In the genomic region with DNA sequence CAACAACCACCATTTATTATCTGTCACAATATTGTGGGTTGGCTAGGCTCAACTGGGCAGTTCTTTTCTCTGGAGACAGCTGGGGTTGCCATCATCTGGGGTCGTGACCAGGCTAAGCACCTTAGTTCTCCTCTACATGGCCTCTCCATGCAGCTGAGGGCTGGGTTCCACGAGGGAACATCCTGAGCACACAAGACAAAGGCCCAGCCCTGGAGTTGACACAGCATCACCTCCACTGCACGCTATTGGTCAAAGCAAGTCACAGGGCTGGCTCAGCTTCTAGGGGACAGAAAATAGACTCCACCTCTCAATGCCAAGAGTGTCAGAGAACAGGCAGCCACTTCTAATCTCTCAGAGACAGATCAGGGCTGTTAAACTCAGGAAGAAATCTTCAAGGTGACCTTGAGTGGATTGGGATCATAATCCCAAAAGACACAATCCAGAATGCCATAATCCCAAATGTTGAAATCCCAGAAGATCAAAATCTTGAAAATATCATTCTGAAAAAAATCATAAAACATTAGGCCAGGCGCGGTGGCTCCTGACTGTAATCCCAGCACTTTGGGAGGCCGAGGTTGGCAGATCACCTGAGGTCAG, we compare ENCODE assay signal across 1 cellular context.
TF ChIP-seq lines count a peak whose summit lies in the region.

No MANE protein-coding gene starts in this region.

TF ChIP-seq in HCT116, 20 proteins besides CTCF, POLR2A, EP300 and RAD21 (continued from another document):
- TF ChIP-seq EZH2 (IDR thresholded peaks at IDR 0.05) (no peak), EGR1 (IDR thresholded peaks at IDR 0.05; ENCODE audit: low read depth) (no peak), FOSL1 (IDR thresholded peaks at IDR 0.05; ENCODE audit: low read depth) (no peak), TCF7L2 (IDR thresholded peaks at IDR 0.05; ENCODE audit: borderline replicate concordance, extremely low read depth, insufficient read depth, insufficient read length) (no peak), ELF1 (IDR thresholded peaks at IDR 0.05; ENCODE audit: borderline replicate concordance, low read depth) (no peak), MAX (IDR thresholded peaks at IDR 0.05) (no peak), JUND (IDR thresholded peaks at IDR 0.05) (no peak), ZFX (IDR thresholded peaks at IDR 0.05) (no peak), SIN3A (IDR thresholded peaks at IDR 0.05; ENCODE audit: low read depth) (no peak), SRF (IDR thresholded peaks at IDR 0.05; ENCODE audit: low read depth) (no peak), POLR2AphosphoS5 (IDR thresholded peaks at IDR 0.05; ENCODE audit: low read depth, low read length) (no peak)
- TF ChIP-seq, protein P1, sequence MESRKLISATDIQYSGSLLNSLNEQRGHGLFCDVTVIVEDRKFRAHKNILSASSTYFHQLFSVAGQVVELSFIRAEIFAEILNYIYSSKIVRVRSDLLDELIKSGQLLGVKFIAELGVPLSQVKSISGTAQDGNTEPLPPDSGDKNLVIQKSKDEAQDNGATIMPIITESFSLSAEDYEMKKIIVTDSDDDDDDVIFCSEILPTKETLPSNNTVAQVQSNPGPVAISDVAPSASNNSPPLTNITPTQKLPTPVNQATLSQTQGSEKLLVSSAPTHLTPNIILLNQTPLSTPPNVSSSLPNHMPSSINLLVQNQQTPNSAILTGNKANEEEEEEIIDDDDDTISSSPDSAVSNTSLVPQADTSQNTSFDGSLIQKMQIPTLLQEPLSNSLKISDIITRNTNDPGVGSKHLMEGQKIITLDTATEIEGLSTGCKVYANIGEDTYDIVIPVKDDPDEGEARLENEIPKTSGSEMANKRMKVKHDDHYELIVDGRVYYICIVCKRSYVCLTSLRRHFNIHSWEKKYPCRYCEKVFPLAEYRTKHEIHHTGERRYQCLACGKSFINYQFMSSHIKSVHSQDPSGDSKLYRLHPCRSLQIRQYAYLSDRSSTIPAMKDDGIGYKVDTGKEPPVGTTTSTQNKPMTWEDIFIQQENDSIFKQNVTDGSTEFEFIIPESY (IDR thresholded peaks at IDR 0.05; ENCODE audit: extremely low read depth, insufficient replicate concordance, low read length), result no peak
